Comparison of ENCODE assay signal across 1 cellular context in the genomic region with DNA sequence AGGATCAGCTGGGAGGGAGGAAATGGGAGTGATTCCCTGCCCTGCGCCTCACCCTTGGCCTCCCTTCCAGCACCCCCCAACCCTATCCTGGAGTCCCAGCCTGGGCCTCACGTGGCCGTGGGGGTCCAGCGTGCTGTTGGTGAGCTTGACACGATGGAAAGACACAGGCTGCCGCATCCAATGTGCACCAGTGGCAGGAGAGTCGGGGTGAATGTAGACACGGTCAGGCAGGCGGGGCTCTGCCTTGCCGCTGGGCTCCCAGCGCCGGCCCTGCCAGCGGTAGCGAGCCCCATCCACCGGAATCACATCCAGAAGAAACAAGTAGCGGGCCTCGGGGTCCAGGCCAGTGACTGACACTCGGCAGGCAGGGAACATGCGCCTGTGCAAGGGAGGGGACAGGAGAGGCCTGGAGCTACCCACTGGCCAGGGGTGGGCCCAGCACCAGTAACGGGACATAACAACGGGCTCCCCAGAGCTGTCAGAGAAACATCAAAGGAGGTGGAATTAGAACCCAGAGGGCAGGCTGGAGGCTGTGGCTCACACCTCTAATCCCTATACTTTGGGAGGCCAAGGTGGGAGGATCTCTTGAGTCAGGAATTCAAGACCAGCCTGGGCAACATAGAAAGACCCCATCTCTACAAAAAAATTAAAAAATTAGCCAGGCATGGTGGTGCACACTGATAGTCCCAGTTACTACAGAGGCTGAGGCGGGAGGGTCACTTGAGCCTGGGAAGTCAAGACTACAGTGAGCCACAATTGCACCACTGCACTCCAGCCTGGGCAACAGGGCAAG.
TF ChIP-seq lines count a peak whose summit lies in the region.

No MANE protein-coding gene starts in this region.

TF ChIP-seq in HepG2, 621 proteins besides CTCF, POLR2A, EP300 and RAD21 (continued from another document and continues in another):
- TF ChIP-seq, protein P1, sequence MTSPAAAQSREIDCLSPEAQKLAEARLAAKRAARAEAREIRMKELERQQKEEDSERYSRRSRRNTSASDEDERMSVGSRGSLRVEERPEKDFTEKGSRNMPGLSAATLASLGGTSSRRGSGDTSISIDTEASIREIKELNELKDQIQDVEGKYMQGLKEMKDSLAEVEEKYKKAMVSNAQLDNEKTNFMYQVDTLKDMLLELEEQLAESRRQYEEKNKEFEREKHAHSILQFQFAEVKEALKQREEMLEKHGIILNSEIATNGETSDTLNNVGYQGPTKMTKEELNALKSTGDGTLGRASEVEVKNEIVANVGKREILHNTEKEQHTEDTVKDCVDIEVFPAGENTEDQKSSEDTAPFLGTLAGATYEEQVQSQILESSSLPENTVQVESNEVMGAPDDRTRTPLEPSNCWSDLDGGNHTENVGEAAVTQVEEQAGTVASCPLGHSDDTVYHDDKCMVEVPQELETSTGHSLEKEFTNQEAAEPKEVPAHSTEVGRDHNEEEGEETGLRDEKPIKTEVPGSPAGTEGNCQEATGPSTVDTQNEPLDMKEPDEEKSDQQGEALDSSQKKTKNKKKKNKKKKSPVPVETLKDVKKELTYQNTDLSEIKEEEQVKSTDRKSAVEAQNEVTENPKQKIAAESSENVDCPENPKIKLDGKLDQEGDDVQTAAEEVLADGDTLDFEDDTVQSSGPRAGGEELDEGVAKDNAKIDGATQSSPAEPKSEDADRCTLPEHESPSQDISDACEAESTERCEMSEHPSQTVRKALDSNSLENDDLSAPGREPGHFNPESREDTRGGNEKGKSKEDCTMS (CRISPR knock-in tag; conservative IDR thresholded peaks at IDR 0.05): no peak
- TF ChIP-seq CEBPB (IDR thresholded peaks at IDR 0.05; ENCODE audit: borderline replicate concordance, low read depth, low read length) (no peak), IRX3 (CRISPR knock-in tag; IDR thresholded peaks at IDR 0.05; ENCODE audit: borderline replicate concordance, low read depth) (no peak), JARID2 (CRISPR knock-in tag; IDR thresholded peaks at IDR 0.05; ENCODE audit: insufficient replicate concordance) (no peak), HOXA9 (CRISPR knock-in tag; IDR thresholded peaks at IDR 0.05; ENCODE audit: borderline replicate concordance) (no peak), ZNF570 (CRISPR knock-in tag; IDR thresholded peaks at IDR 0.05; ENCODE audit: borderline replicate concordance) (no peak), ZNF563 (CRISPR knock-in tag; IDR thresholded peaks at IDR 0.05) (0 out of 2 replicates have a peak, but pooled peaks have one; percentile 21), ZNF33B (CRISPR knock-in tag; IDR thresholded peaks at IDR 0.05) (no peak), ZNF782 (CRISPR knock-in tag; IDR thresholded peaks at IDR 0.05; ENCODE audit: borderline replicate concordance) (no peak), PHB2 (IDR thresholded peaks at IDR 0.05; ENCODE audit: partially characterized antibody) (no peak), ZNF879 (CRISPR knock-in tag; IDR thresholded peaks at IDR 0.05) (no peak), ZNF792 (CRISPR knock-in tag; IDR thresholded peaks at IDR 0.05) (no peak), RORA (CRISPR knock-in tag; IDR thresholded peaks at IDR 0.05) (no peak), ZNF10 (CRISPR knock-in tag; IDR thresholded peaks at IDR 0.05; ENCODE audit: borderline replicate concordance, low read depth) (no peak), ZBTB7B (CRISPR knock-in tag; IDR thresholded peaks at IDR 0.05) (0 out of 2 replicates have a peak, but pooled peaks have one; percentile 38), ZBTB21 (CRISPR knock-in tag; IDR thresholded peaks at IDR 0.05) (no peak), YEATS2 (CRISPR knock-in tag; IDR thresholded peaks at IDR 0.05; ENCODE audit: borderline replicate concordance) (no peak), ZFX (CRISPR knock-in tag; IDR thresholded peaks at IDR 0.05; ENCODE audit: low read depth) (peak; percentile 63), ZSCAN31 (CRISPR knock-in tag; IDR thresholded peaks at IDR 0.05; ENCODE audit: low read depth) (no peak), SP2 (CRISPR knock-in tag; IDR thresholded peaks at IDR 0.05) (0 out of 2 replicates have a peak, but pooled peaks have one; percentile 35), NR1H2 (CRISPR knock-in tag; IDR thresholded peaks at IDR 0.05; ENCODE audit: borderline replicate concordance, low read depth) (no peak), SP140L (CRISPR knock-in tag; IDR thresholded peaks at IDR 0.05; ENCODE audit: borderline replicate concordance) (no peak)
- TF ChIP-seq, protein P2, sequence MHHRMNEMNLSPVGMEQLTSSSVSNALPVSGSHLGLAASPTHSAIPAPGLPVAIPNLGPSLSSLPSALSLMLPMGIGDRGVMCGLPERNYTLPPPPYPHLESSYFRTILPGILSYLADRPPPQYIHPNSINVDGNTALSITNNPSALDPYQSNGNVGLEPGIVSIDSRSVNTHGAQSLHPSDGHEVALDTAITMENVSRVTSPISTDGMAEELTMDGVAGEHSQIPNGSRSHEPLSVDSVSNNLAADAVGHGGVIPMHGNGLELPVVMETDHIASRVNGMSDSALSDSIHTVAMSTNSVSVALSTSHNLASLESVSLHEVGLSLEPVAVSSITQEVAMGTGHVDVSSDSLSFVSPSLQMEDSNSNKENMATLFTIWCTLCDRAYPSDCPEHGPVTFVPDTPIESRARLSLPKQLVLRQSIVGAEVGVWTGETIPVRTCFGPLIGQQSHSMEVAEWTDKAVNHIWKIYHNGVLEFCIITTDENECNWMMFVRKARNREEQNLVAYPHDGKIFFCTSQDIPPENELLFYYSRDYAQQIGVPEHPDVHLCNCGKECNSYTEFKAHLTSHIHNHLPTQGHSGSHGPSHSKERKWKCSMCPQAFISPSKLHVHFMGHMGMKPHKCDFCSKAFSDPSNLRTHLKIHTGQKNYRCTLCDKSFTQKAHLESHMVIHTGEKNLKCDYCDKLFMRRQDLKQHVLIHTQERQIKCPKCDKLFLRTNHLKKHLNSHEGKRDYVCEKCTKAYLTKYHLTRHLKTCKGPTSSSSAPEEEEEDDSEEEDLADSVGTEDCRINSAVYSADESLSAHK (CRISPR knock-in tag; IDR thresholded peaks at IDR 0.05; ENCODE audit: borderline replicate concordance): no peak
- TF ChIP-seq, protein P3, sequence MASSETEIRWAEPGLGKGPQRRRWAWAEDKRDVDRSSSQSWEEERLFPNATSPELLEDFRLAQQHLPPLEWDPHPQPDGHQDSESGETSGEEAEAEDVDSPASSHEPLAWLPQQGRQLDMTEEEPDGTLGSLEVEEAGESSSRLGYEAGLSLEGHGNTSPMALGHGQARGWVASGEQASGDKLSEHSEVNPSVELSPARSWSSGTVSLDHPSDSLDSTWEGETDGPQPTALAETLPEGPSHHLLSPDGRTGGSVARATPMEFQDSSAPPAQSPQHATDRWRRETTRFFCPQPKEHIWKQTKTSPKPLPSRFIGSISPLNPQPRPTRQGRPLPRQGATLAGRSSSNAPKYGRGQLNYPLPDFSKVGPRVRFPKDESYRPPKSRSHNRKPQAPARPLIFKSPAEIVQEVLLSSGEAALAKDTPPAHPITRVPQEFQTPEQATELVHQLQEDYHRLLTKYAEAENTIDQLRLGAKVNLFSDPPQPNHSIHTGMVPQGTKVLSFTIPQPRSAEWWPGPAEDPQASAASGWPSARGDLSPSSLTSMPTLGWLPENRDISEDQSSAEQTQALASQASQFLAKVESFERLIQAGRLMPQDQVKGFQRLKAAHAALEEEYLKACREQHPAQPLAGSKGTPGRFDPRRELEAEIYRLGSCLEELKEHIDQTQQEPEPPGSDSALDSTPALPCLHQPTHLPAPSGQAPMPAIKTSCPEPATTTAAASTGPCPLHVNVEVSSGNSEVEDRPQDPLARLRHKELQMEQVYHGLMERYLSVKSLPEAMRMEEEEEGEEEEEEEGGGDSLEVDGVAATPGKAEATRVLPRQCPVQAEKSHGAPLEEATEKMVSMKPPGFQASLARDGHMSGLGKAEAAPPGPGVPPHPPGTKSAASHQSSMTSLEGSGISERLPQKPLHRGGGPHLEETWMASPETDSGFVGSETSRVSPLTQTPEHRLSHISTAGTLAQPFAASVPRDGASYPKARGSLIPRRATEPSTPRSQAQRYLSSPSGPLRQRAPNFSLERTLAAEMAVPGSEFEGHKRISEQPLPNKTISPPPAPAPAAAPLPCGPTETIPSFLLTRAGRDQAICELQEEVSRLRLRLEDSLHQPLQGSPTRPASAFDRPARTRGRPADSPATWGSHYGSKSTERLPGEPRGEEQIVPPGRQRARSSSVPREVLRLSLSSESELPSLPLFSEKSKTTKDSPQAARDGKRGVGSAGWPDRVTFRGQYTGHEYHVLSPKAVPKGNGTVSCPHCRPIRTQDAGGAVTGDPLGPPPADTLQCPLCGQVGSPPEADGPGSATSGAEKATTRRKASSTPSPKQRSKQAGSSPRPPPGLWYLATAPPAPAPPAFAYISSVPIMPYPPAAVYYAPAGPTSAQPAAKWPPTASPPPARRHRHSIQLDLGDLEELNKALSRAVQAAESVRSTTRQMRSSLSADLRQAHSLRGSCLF (CRISPR knock-in tag; IDR thresholded peaks at IDR 0.05; ENCODE audit: borderline replicate concordance): no peak
- TF ChIP-seq, protein P4, sequence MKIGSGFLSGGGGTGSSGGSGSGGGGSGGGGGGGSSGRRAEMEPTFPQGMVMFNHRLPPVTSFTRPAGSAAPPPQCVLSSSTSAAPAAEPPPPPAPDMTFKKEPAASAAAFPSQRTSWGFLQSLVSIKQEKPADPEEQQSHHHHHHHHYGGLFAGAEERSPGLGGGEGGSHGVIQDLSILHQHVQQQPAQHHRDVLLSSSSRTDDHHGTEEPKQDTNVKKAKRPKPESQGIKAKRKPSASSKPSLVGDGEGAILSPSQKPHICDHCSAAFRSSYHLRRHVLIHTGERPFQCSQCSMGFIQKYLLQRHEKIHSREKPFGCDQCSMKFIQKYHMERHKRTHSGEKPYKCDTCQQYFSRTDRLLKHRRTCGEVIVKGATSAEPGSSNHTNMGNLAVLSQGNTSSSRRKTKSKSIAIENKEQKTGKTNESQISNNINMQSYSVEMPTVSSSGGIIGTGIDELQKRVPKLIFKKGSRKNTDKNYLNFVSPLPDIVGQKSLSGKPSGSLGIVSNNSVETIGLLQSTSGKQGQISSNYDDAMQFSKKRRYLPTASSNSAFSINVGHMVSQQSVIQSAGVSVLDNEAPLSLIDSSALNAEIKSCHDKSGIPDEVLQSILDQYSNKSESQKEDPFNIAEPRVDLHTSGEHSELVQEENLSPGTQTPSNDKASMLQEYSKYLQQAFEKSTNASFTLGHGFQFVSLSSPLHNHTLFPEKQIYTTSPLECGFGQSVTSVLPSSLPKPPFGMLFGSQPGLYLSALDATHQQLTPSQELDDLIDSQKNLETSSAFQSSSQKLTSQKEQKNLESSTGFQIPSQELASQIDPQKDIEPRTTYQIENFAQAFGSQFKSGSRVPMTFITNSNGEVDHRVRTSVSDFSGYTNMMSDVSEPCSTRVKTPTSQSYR (CRISPR knock-in tag; IDR thresholded peaks at IDR 0.05; ENCODE audit: borderline replicate concordance): no peak
- TF ChIP-seq, protein P5, sequence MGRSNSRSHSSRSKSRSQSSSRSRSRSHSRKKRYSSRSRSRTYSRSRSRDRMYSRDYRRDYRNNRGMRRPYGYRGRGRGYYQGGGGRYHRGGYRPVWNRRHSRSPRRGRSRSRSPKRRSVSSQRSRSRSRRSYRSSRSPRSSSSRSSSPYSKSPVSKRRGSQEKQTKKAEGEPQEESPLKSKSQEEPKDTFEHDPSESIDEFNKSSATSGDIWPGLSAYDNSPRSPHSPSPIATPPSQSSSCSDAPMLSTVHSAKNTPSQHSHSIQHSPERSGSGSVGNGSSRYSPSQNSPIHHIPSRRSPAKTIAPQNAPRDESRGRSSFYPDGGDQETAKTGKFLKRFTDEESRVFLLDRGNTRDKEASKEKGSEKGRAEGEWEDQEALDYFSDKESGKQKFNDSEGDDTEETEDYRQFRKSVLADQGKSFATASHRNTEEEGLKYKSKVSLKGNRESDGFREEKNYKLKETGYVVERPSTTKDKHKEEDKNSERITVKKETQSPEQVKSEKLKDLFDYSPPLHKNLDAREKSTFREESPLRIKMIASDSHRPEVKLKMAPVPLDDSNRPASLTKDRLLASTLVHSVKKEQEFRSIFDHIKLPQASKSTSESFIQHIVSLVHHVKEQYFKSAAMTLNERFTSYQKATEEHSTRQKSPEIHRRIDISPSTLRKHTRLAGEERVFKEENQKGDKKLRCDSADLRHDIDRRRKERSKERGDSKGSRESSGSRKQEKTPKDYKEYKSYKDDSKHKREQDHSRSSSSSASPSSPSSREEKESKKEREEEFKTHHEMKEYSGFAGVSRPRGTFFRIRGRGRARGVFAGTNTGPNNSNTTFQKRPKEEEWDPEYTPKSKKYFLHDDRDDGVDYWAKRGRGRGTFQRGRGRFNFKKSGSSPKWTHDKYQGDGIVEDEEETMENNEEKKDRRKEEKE (IDR thresholded peaks at IDR 0.05): no peak
- TF ChIP-seq, protein P6, sequence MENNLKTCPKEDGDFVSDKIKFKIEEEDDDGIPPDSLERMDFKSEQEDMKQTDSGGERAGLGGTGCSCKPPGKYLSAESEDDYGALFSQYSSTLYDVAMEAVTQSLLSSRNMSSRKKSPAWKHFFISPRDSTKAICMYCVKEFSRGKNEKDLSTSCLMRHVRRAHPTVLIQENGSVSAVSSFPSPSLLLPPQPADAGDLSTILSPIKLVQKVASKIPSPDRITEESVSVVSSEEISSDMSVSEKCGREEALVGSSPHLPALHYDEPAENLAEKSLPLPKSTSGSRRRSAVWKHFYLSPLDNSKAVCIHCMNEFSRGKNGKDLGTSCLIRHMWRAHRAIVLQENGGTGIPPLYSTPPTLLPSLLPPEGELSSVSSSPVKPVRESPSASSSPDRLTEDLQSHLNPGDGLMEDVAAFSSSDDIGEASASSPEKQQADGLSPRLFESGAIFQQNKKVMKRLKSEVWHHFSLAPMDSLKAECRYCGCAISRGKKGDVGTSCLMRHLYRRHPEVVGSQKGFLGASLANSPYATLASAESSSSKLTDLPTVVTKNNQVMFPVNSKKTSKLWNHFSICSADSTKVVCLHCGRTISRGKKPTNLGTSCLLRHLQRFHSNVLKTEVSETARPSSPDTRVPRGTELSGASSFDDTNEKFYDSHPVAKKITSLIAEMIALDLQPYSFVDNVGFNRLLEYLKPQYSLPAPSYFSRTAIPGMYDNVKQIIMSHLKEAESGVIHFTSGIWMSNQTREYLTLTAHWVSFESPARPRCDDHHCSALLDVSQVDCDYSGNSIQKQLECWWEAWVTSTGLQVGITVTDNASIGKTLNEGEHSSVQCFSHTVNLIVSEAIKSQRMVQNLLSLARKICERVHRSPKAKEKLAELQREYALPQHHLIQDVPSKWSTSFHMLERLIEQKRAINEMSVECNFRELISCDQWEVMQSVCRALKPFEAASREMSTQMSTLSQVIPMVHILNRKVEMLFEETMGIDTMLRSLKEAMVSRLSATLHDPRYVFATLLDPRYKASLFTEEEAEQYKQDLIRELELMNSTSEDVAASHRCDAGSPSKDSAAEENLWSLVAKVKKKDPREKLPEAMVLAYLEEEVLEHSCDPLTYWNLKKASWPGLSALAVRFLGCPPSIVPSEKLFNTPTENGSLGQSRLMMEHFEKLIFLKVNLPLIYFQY (CRISPR knock-in tag; IDR thresholded peaks at IDR 0.05; ENCODE audit: borderline replicate concordance): no peak
- TF ChIP-seq, protein P7, sequence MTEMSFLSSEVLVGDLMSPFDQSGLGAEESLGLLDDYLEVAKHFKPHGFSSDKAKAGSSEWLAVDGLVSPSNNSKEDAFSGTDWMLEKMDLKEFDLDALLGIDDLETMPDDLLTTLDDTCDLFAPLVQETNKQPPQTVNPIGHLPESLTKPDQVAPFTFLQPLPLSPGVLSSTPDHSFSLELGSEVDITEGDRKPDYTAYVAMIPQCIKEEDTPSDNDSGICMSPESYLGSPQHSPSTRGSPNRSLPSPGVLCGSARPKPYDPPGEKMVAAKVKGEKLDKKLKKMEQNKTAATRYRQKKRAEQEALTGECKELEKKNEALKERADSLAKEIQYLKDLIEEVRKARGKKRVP (CRISPR knock-in tag; IDR thresholded peaks at IDR 0.05): no peak
- TF ChIP-seq, protein P8, sequence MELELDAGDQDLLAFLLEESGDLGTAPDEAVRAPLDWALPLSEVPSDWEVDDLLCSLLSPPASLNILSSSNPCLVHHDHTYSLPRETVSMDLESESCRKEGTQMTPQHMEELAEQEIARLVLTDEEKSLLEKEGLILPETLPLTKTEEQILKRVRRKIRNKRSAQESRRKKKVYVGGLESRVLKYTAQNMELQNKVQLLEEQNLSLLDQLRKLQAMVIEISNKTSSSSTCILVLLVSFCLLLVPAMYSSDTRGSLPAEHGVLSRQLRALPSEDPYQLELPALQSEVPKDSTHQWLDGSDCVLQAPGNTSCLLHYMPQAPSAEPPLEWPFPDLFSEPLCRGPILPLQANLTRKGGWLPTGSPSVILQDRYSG (CRISPR knock-in tag; IDR thresholded peaks at IDR 0.05): no peak
